Comparison of ENCODE assay signal across 8 cellular contexts in genomic region chr6:87237804-87238203, GRCh38.
DNase-seq lines count a peak whose midpoint lies in the region; ATAC-seq and TF ChIP-seq lines count a peak whose summit lies in the region.

No MANE protein-coding gene starts in this region.

- TF ChIP-seq POLR2A in stomach (IDR thresholded peaks at IDR 0.05), result no peak

- intact Hi-C loops in stomach (cut with DNase I; ENCODE audit: low total_unique reads), result no loop called here

- peak; percentile 71 for ATAC-seq in foreskin keratinocyte
- no peak for ATAC-seq in stimulated activated naive CD8-positive, alpha-beta T cell treated with anti-CD3 and anti-CD28 coated beads, Interleukin-15, Interleukin-2, amounts not matched to agents 100 U/mL and 50 U/mL, for 24 hours

- H3K27ac ChIP-seq in foreskin keratinocyte (no peak overlapping the region), stomach (no peak overlapping the region), substantia nigra (ENCODE audit: low read depth, low read length, poor library complexity, severe bottlenecking) (no peak overlapping the region)

- peak; percentile 47 for DNase-seq in CD1c-positive myeloid dendritic cell (ENCODE audit: extremely low spot score)
- peak; percentile 8 for DNase-seq in H7
- peak; percentile 16 for DNase-seq in SK-N-DZ (ENCODE audit: low spot score)
- DNase-seq in foreskin keratinocyte, result peak in 1 of 2 donors; percentile 15
- DNase-seq in stomach, result no peak
- no peak for DNase-seq in substantia nigra (lab: John Stamatoyannopoulos, UW)
- no peak for DNase-seq in stimulated activated naive CD4-positive, alpha-beta T cell treated with Interleukin-2 at 50 U/mL for 16 hours (lab: John Stamatoyannopoulos, UW)
- no peak for DNase-seq in stimulated activated naive CD8-positive, alpha-beta T cell treated with anti-CD3 and anti-CD28 coated beads, Interleukin-15, Interleukin-2, amounts not matched to agents 100 U/mL and 50 U/mL, for 24 hours

- H3K27me3 ChIP-seq in H7 (ENCODE audit: control insufficient read depth, insufficient read depth, low read length) (no peaks in the 10 kb centered on the region), foreskin keratinocyte (no peaks in the 10 kb centered on the region), stomach (no peaks in the 10 kb centered on the region)

- H3K9me3 ChIP-seq in stomach, result no peaks in the 10 kb centered on the region

- H3K4me1 ChIP-seq in foreskin keratinocyte, result no peaks in the 10 kb centered on the region
- peaks cover 0 to 12% (median 5%) of the 10 kb centered on the region in 4 donors for H3K4me1 ChIP-seq in stomach

- no peak overlapping the region for H3K4me3 ChIP-seq in H7 (ENCODE audit: insufficient read depth, low read depth, low read length)
- no peak overlapping the region for H3K4me3 ChIP-seq in stomach

- TF ChIP-seq EP300 in stomach (IDR thresholded peaks at IDR 0.05), result no peak

- 0 out of 2 replicates have a peak, but pooled peaks cover 1% of the 10 kb centered on the region for H3K36me3 ChIP-seq in H7 (replicated peaks; ENCODE audit: control insufficient read depth, insufficient read depth, low read length)
- peaks cover 5 to 33% (median 27%) of the 10 kb centered on the region in 4 donors for H3K36me3 ChIP-seq in stomach

- peak; percentile 68 for TF ChIP-seq CTCF in foreskin keratinocyte (conservative IDR thresholded peaks at IDR 0.05)
- peak in 5 of 7 experiments; percentile 24 to 52 (median 44) for TF ChIP-seq CTCF in stomach (IDR thresholded peaks at IDR 0.05)

Comparison
In these comparisons a context has a peak if more than half of its experiments do, and no peak if none do; other contexts are left out.
1. DNase-seq: peak in CD1c-positive myeloid dendritic cell (single experiment), H7 (single experiment) and SK-N-DZ (single experiment); none in stomach (single experiment), substantia nigra (0 of 49), stimulated activated naive CD4-positive, alpha-beta T cell treated with Interleukin-2 at 50 U/mL for 16 hours (single experiment) and stimulated activated naive CD8-positive, alpha-beta T cell treated with anti-CD3 and anti-CD28 coated beads, Interleukin-15, Interleukin-2, amounts not matched to agents 100 U/mL and 50 U/mL, for 24 hours (single experiment).